Comparison of ENCODE assay signal across 2 cellular contexts in genomic region chr11:78465169-78465942, GRCh38.
TF ChIP-seq lines count a peak whose summit lies in the region.

No MANE protein-coding gene starts in this region.

TF ChIP-seq in HepG2, 621 proteins besides CTCF, POLR2A, EP300 and RAD21 (continued from another document):
- TF ChIP-seq ATF3 (CRISPR knock-in tag; IDR thresholded peaks at IDR 0.05) (no peak), ZNF616 (CRISPR knock-in tag; IDR thresholded peaks at IDR 0.05; ENCODE audit: low read depth) (no peak), ZMYM4 (CRISPR knock-in tag; IDR thresholded peaks at IDR 0.05) (no peak)
TF ChIP-seq in HepG2: peak in this region for 0.

TF ChIP-seq in SK-N-SH, 30 proteins besides CTCF, POLR2A, EP300 and RAD21 (continued from another document):
- no peak for TF ChIP-seq REST (IDR thresholded peaks at IDR 0.05; ENCODE audit: low read depth, low read length)
- no peak for TF ChIP-seq SMC3 (IDR thresholded peaks at IDR 0.05; ENCODE audit: low read depth, low read length)
- TF ChIP-seq ZBTB33 (IDR thresholded peaks at IDR 0.05; ENCODE audit: borderline replicate concordance, low read depth) = no peak
